In the genomic region with DNA sequence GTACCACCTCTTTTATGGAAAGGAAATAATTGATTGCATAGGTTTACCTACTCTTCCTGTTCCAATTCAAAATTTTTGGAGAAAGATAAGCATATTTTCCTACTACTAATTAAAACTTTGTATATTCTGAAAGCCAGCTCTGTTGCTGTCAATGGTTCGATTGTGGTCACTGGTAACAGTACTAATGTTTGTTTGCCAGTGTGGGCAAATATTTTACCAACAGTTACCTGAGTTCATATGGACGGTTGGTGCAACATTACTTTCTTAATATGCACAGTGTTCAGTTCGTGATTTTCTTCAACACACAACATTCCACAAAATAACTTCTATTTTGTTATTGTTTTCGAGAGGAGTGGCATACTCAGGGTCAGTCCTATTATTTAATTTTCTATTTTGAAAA, we compare ENCODE assay signal across 40 cellular contexts. TPM values are rescaled to one million over a fixed set of nuclear protein-coding genes. Genes with fewer than 3 reads are reported as not detected.
"Had no signal": no experiment of that assay in that cellular context is flagged by ENCODE, and none has a peak within 500 bp of the region (broad histone marks: within the 10 kb centered on the region; RNA-seq: fewer than 3 reads in every experiment).

No MANE protein-coding gene starts in this region.

- ATAC-seq: activated CD4-positive, CD25-positive, alpha-beta regulatory T cell treated with anti-CD3 and anti-CD28 coated beads, Interleukin-2, amount 50 U/mL, for 24 hours; activated CD8-positive, alpha-beta memory T cell treated with anti-CD3 and anti-CD28 coated beads, Interleukin-2, amount 10 ng/mL, durations not matched to agents 7 days and 5 days; activated CD8-positive, alpha-beta T cell treated with anti-CD3 and anti-CD28 coated beads, Interleukin-2, amount 10 ng/mL, durations not matched to agents 7 days and 5 days; activated naive CD8-positive, alpha-beta T cell treated with anti-CD3 and anti-CD28 coated beads, Interleukin-2, amount 50 U/mL, for 24 hours; body of pancreas; gastroesophageal sphincter; T-helper 17 cell had no signal

- H3K27ac ChIP-seq: adrenal gland, body of pancreas, epithelial cell of prostate, esophagus squamous epithelium, gastroesophageal sphincter, WERI-Rb-1 had no signal

- H3K9me3 Mint-ChIP-seq: activated B cell treated with CpG ODN at 0.5 μM for 24 hours; activated naive CD4-positive, alpha-beta T cell treated with anti-CD3 and anti-CD28 coated beads for 36 hours; activated naive CD4-positive, alpha-beta T cell treated with anti-CD3 and anti-CD28 coated beads, Interleukin-2, amount 50 U/mL, for 24 hours; activated T-helper 1 cell treated with anti-CD3 and anti-CD28 coated beads, Interleukin-12 subunit alpha, Interleukin-12 subunit beta, Interleukin-2, Interleukin-4 antibody, amounts not matched to agents 30 ng/mL and 10 ng/mL and 1 ng/mL, durations not matched to agents 14 hours and 24 hours and 36 hours had no signal

- H3K27me3 Mint-ChIP-seq: activated B cell treated with CpG ODN at 0.5 μM for 24 hours; activated CD8-positive, alpha-beta memory T cell treated with anti-CD3 and anti-CD28 coated beads, Interleukin-2, amount 10 ng/mL, durations not matched to agents 7 days and 5 days; activated naive CD4-positive, alpha-beta T cell treated with anti-CD3 and anti-CD28 coated beads, Interleukin-2, amount 50 U/mL, for 24 hours; activated naive CD8-positive, alpha-beta T cell treated with anti-CD3 and anti-CD28 coated beads for 36 hours had no signal

- H3K4me1 ChIP-seq: adrenal gland, body of pancreas, esophagus squamous epithelium, gastroesophageal sphincter had no signal

- DNase-seq: activated B cell treated with CpG ODN at 0.5 μM for 24 hours; activated CD4-positive, alpha-beta memory T cell treated with anti-CD3 and anti-CD28 coated beads for 36 hours; activated CD4-positive, alpha-beta T cell treated with anti-CD3 and anti-CD28 coated beads for 48 hours; activated CD8-positive, alpha-beta memory T cell treated with anti-CD3 and anti-CD28 coated beads, Interleukin-2, amount 10 ng/mL, durations not matched to agents 7 days and 5 days; activated CD8-positive, alpha-beta memory T cell treated with anti-CD3 and anti-CD28 coated beads, Interleukin-2, amount 50 U/mL, for 4 hours; activated CD8-positive, alpha-beta T cell treated with anti-CD3 and anti-CD28 coated beads, Interleukin-2, amount 10 ng/mL, durations not matched to agents 7 days and 5 days; activated effector memory CD4-positive, alpha-beta T cell treated with anti-CD3 and anti-CD28 coated beads, Interleukin-2, amount 50 U/mL, for 16 hours; activated naive CD4-positive, alpha-beta T cell treated with anti-CD3 and anti-CD28 coated beads for 36 hours; activated naive CD8-positive, alpha-beta T cell treated with anti-CD3 and anti-CD28 coated beads for 36 hours; activated naive CD8-positive, alpha-beta T cell treated with anti-CD3 and anti-CD28 coated beads, Interleukin-2, amount 50 U/mL, for 24 hours; activated T-cell treated with anti-CD3 and anti-CD28 coated beads, Interleukin-2, amount 50 U/mL, for 1 hour; activated T-cell treated with anti-CD3 and anti-CD28 coated beads, Interleukin-2, amount 50 U/mL, for 48 hours; adrenal gland; amygdala; aorta; body of pancreas; caudate nucleus; cortex of kidney; dermis blood vessel endothelial cell; effector CD8-positive, alpha-beta T cell; esophagus squamous epithelium; T-helper 1 cell; T-helper 17 cell; T1000; WERI-Rb-1 had no signal

- H3K36me3 ChIP-seq: adrenal gland, esophagus squamous epithelium, gastroesophageal sphincter, WERI-Rb-1 had no signal

- H3K4me1 Mint-ChIP-seq: activated B cell treated with CpG ODN at 0.5 μM for 24 hours; activated naive CD4-positive, alpha-beta T cell treated with anti-CD3 and anti-CD28 coated beads, Interleukin-2, amount 50 U/mL, for 24 hours; activated naive CD8-positive, alpha-beta T cell treated with anti-CD3 and anti-CD28 coated beads, Interleukin-2, amount 50 U/mL, for 24 hours; T-helper 17 cell had no signal

- FAIRE-seq: colon, endothelial cell of umbilical vein had no signal

- H3K4me3 Mint-ChIP-seq: activated B cell treated with CpG ODN at 0.5 μM for 24 hours; activated CD4-positive, alpha-beta memory T cell treated with anti-CD3 and anti-CD28 coated beads for 36 hours; activated CD8-positive, alpha-beta memory T cell treated with anti-CD3 and anti-CD28 coated beads, Interleukin-2, amount 10 ng/mL, durations not matched to agents 7 days and 5 days; activated CD8-positive, alpha-beta T cell treated with anti-CD3 and anti-CD28 coated beads, Interleukin-2, amount 10 ng/mL, durations not matched to agents 7 days and 5 days; activated naive CD4-positive, alpha-beta T cell treated with anti-CD3 and anti-CD28 coated beads for 36 hours; activated naive CD4-positive, alpha-beta T cell treated with anti-CD3 and anti-CD28 coated beads, Interleukin-2, amount 50 U/mL, for 24 hours; activated naive CD8-positive, alpha-beta T cell treated with anti-CD3 and anti-CD28 coated beads for 36 hours; activated naive CD8-positive, alpha-beta T cell treated with anti-CD3 and anti-CD28 coated beads, Interleukin-2, amount 50 U/mL, for 24 hours; activated T-helper 1 cell treated with anti-CD3 and anti-CD28 coated beads, Interleukin-12 subunit alpha, Interleukin-12 subunit beta, Interleukin-2, Interleukin-4 antibody, amounts not matched to agents 30 ng/mL and 10 ng/mL and 1 ng/mL, durations not matched to agents 14 hours and 24 hours and 36 hours; T-helper 17 cell; T-helper 2 cell treated with Interferon-gamma antibody and Interleukin-4, amounts not matched to agents 5 μg/mL and 100 μg/mL, for 36 hours had no signal

- H3K9me3 ChIP-seq: adrenal gland, body of pancreas, esophagus squamous epithelium had no signal

- H3K4me3 ChIP-seq: adrenal gland, body of pancreas, esophagus squamous epithelium, gastroesophageal sphincter had no signal

- H3K27ac Mint-ChIP-seq: activated B cell treated with CpG ODN at 0.5 μM for 24 hours; activated CD4-positive, alpha-beta memory T cell treated with anti-CD3 and anti-CD28 coated beads for 36 hours; activated CD8-positive, alpha-beta memory T cell treated with anti-CD3 and anti-CD28 coated beads, Interleukin-2, amount 10 ng/mL, durations not matched to agents 7 days and 5 days; activated CD8-positive, alpha-beta T cell treated with anti-CD3 and anti-CD28 coated beads, Interleukin-2, amount 10 ng/mL, durations not matched to agents 7 days and 5 days; activated naive CD4-positive, alpha-beta T cell treated with anti-CD3 and anti-CD28 coated beads for 36 hours; activated naive CD4-positive, alpha-beta T cell treated with anti-CD3 and anti-CD28 coated beads, Interleukin-2, amount 50 U/mL, for 24 hours; activated naive CD8-positive, alpha-beta T cell treated with anti-CD3 and anti-CD28 coated beads for 36 hours; activated naive CD8-positive, alpha-beta T cell treated with anti-CD3 and anti-CD28 coated beads, Interleukin-2, amount 50 U/mL, for 24 hours; activated T-helper 1 cell treated with anti-CD3 and anti-CD28 coated beads, Interleukin-12 subunit alpha, Interleukin-12 subunit beta, Interleukin-2, Interleukin-4 antibody, amounts not matched to agents 30 ng/mL and 10 ng/mL and 1 ng/mL, durations not matched to agents 14 hours and 24 hours and 36 hours; activated T-helper 2 cell treated with anti-CD3 and anti-CD28 coated beads, Interferon-gamma antibody, Interleukin-2, Interleukin-4, amounts not matched to agents 10 μg/mL and 5 μg/mL and 100 μg/mL, durations not matched to agents 14 hours and 24 hours and 36 hours; T-helper 17 cell; T-helper 2 cell treated with Interferon-gamma antibody and Interleukin-4, amounts not matched to agents 5 μg/mL and 100 μg/mL, for 36 hours had no signal

- H3K27me3 ChIP-seq: adrenal gland, body of pancreas, esophagus squamous epithelium, gastroesophageal sphincter had no signal

RNA-seq across cellular contexts. Expression of a gene that starts 17.1 kb away (rescaled TPM):
- total RNA-seq: activated B cell treated with CpG ODN at 0.5 μM for 24 hours; activated CD4-positive, alpha-beta memory T cell treated with anti-CD3 and anti-CD28 coated beads for 36 hours; activated CD8-positive, alpha-beta memory T cell treated with anti-CD3 and anti-CD28 coated beads for 36 hours; activated CD8-positive, alpha-beta memory T cell treated with anti-CD3 and anti-CD28 coated beads, Interleukin-2, amount 10 ng/mL, durations not matched to agents 7 days and 5 days; activated CD8-positive, alpha-beta T cell treated with anti-CD3 and anti-CD28 coated beads, Interleukin-2, amount 10 ng/mL, durations not matched to agents 7 days and 5 days; activated naive CD4-positive, alpha-beta T cell treated with anti-CD3 and anti-CD28 coated beads for 36 hours; activated naive CD8-positive, alpha-beta T cell treated with anti-CD3 and anti-CD28 coated beads for 36 hours; activated T-helper 1 cell treated with anti-CD3 and anti-CD28 coated beads, Interleukin-12 subunit alpha, Interleukin-12 subunit beta, Interleukin-2, Interleukin-4 antibody, amounts not matched to agents 30 ng/mL and 10 ng/mL and 1 ng/mL, durations not matched to agents 14 hours and 24 hours and 36 hours; activated T-helper 2 cell treated with anti-CD3 and anti-CD28 coated beads, Interferon-gamma antibody, Interleukin-2, Interleukin-4, amounts not matched to agents 10 μg/mL and 5 μg/mL and 100 μg/mL, durations not matched to agents 14 hours and 24 hours and 36 hours; adrenal gland; aorta; chondrocyte; dermis blood vessel endothelial cell; endothelial cell of umbilical vein; esophagus squamous epithelium; fibroblast of lung; fibroblast of villous mesenchyme; gastroesophageal sphincter; glomerular endothelial cell; T-helper 17 cell had no signal
- polyA plus RNA-seq: adrenal gland, aorta, endothelial cell of umbilical vein, esophagus, fibroblast of lung had no signal

RNA-seq across cellular contexts. Expression of a gene that starts 26.7 kb away (rescaled TPM):
- total RNA-seq: activated B cell treated with CpG ODN at 0.5 μM for 24 hours; activated CD4-positive, alpha-beta memory T cell treated with anti-CD3 and anti-CD28 coated beads for 36 hours; activated CD8-positive, alpha-beta memory T cell treated with anti-CD3 and anti-CD28 coated beads for 36 hours; activated CD8-positive, alpha-beta memory T cell treated with anti-CD3 and anti-CD28 coated beads, Interleukin-2, amount 10 ng/mL, durations not matched to agents 7 days and 5 days; activated CD8-positive, alpha-beta T cell treated with anti-CD3 and anti-CD28 coated beads, Interleukin-2, amount 10 ng/mL, durations not matched to agents 7 days and 5 days; activated naive CD4-positive, alpha-beta T cell treated with anti-CD3 and anti-CD28 coated beads for 36 hours; activated naive CD8-positive, alpha-beta T cell treated with anti-CD3 and anti-CD28 coated beads for 36 hours; activated T-helper 1 cell treated with anti-CD3 and anti-CD28 coated beads, Interleukin-12 subunit alpha, Interleukin-12 subunit beta, Interleukin-2, Interleukin-4 antibody, amounts not matched to agents 30 ng/mL and 10 ng/mL and 1 ng/mL, durations not matched to agents 14 hours and 24 hours and 36 hours; activated T-helper 2 cell treated with anti-CD3 and anti-CD28 coated beads, Interferon-gamma antibody, Interleukin-2, Interleukin-4, amounts not matched to agents 10 μg/mL and 5 μg/mL and 100 μg/mL, durations not matched to agents 14 hours and 24 hours and 36 hours; adrenal gland; aorta; body of pancreas; chondrocyte; dermis blood vessel endothelial cell; endothelial cell of umbilical vein; fibroblast of lung; fibroblast of villous mesenchyme; glomerular endothelial cell; T-helper 17 cell had no signal
- polyA plus RNA-seq: endothelial cell of umbilical vein, esophagus had no signal
